8 cellular contexts compared by ENCODE assay signal in the genomic region with DNA sequence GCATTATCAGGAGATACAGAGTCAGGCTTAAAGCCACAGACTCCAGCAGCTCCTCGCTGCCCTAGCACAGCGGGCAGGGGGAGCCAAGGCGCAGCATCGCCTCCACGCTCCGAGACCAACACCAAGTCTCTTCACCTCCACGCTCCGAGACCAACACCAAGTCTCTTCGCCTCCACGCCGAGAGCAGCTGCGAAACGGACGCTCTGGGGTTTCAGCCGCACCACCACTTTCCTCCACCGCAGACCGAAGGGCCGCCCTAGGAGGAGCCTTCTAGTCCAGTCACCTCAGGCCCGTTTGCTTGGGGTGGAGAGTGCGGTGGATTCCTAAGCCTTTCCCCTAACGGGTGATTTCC. TPM values are rescaled to one million over a fixed set of nuclear protein-coding genes. Genes with fewer than 3 reads are reported as not detected.
DNase-seq lines count a peak whose midpoint lies in the region; ATAC-seq, FAIRE-seq and TF ChIP-seq lines count a peak whose summit lies in the region.

No MANE protein-coding gene starts in this region.

- H3K36me3 ChIP-seq in ACC112 (ENCODE audit: insufficient read depth, low read length) (no peaks in the 10 kb centered on the region), upper lobe of left lung (no peaks in the 10 kb centered on the region)

- FAIRE-seq in GM12891 (lab: Jason Lieb, UNC): peak; percentile 78

- WGBS in upper lobe of left lung, 2 donors: 1% methylated on average over 20 to 21 of the region's 21 CpGs

- TF ChIP-seq EP300 in upper lobe of left lung (IDR thresholded peaks at IDR 0.05): no peak

- ATAC-seq in HG02852 (IDR thresholded peaks at IDR 0.05; ENCODE audit: unreplicated experiment) (peak; percentile 45), upper lobe of left lung (ENCODE audit: low FRiP score in 2 of 2) (peak; percentile 77 to 88)

- peak; percentile 33 for TF ChIP-seq CTCF in foreskin fibroblast (IDR thresholded peaks at IDR 0.05; ENCODE audit: low read depth, low read length)
- TF ChIP-seq CTCF in nephron (IDR thresholded peaks at IDR 0.05; ENCODE audit: unreplicated experiment in 3 of 3): no peak
- peak in 2 of 6 experiments; percentile 6 to 40 for TF ChIP-seq CTCF in upper lobe of left lung (IDR thresholded peaks at IDR 0.05)

- peak overlapping the region; percentile 93 for H3K4me3 ChIP-seq in ACC112 (ENCODE audit: low read depth, low read length)
- peak overlapping the region; percentile 62 to 73 for H3K4me3 ChIP-seq in foreskin fibroblast (ENCODE audit: low read depth in 1 of 2, low read length in 2 of 2)
- H3K4me3 ChIP-seq in upper lobe of left lung: peak overlapping the region; percentile 74 to 89 (median 86)

- H3K4me1 ChIP-seq in ACC112 (ENCODE audit: control insufficient read depth, insufficient read depth, low read length, unreplicated experiment): peaks cover 15% of the 10 kb centered on the region
- peaks cover 8 to 19% (median 12%) of the 10 kb centered on the region in 4 donors for H3K4me1 ChIP-seq in upper lobe of left lung

- peak overlapping the region; percentile 93 to 98 (median 95) for H3K27ac Mint-ChIP-seq in nephron

- H3K4me3 Mint-ChIP-seq in nephron: peak overlapping the region; percentile 93 to 96 (median 95)

- H3K4me1 Mint-ChIP-seq in nephron: peaks cover 33% of the 10 kb centered on the region

- peaks cover 36% of the 10 kb centered on the region for H3K79me2 ChIP-seq in ACC112 (ENCODE audit: control insufficient read depth, insufficient read depth, low read length, unreplicated experiment)

- no peaks in the 10 kb centered on the region for H3K9me3 ChIP-seq in upper lobe of left lung

- H3K27ac ChIP-seq in ACC112 (ENCODE audit: low read depth, low read length) (peak overlapping the region; percentile 30; the same call in 1 of the 2 replicates), upper lobe of left lung (peak overlapping the region; percentile 84 to 95 (median 92))

- peak; percentile 7 for DNase-seq in GM12891 (ENCODE audit: insufficient read length, low spot score)
- DNase-seq in NCI-H526 treated with DMSO at 0.1 percent for 48 hours (lab: John Stamatoyannopoulos, UW): peak; percentile 58
- DNase-seq in activated gamma-delta T cell treated with Interleukin-2 at 50 U/mL for 16 hours: peak; percentile 5
- DNase-seq in foreskin fibroblast: peak; percentile 47 to 79
- peak; percentile 60 to 81 for DNase-seq in upper lobe of left lung

- H3K9me3 Mint-ChIP-seq in nephron: no peaks in the 10 kb centered on the region

- no peaks in the 10 kb centered on the region for H3K36me3 Mint-ChIP-seq in nephron (ENCODE audit: low read depth)

- H2AFZ ChIP-seq in ACC112 (ENCODE audit: low read length, unreplicated experiment): peak overlapping the region; percentile 96

- H3K27me3 Mint-ChIP-seq in nephron (ENCODE audit: low read depth): no peaks in the 10 kb centered on the region

- TF ChIP-seq POLR2A in GM12891 (IDR thresholded peaks at IDR 0.05; ENCODE audit: low read depth, low read length) (no peak), upper lobe of left lung (IDR thresholded peaks at IDR 0.05) (no peak)

- H3K27me3 ChIP-seq in ACC112 (ENCODE audit: insufficient read depth, low read length) (no peaks in the 10 kb centered on the region), upper lobe of left lung (no peaks in the 10 kb centered on the region)

TF ChIP-seq in GM12891, 5 proteins besides CTCF, POLR2A, EP300 and RAD21:
- TF ChIP-seq PAX5 (IDR thresholded peaks at IDR 0.05; ENCODE audit: insufficient read depth, low read length, severe bottlenecking) (no peak), POLR2AphosphoS5 (IDR thresholded peaks at IDR 0.05; ENCODE audit: low read depth, low read length) (0 out of 2 replicates have a peak, but pooled peaks have one; percentile 58)

RNA-seq across cellular contexts. Expression of gene DMXL2, which starts 0.7 kb away (rescaled TPM):
- 16.7 TPM for polyA plus RNA-seq in GM12891 (2012; ENCODE audit: low read depth, missing spikeins)
- 100 to 1,000 TPM in 1 of 6 donors, 10 to 100 TPM in 5; 39.8 to 140 (median 58.1) TPM for total RNA-seq in upper lobe of left lung

RNA-seq across cellular contexts. Expression of gene SCG3, which starts 59.4 kb away (rescaled TPM):
- polyA plus RNA-seq in GM12891 (2012; ENCODE audit: low read depth, missing spikeins): not detected
- total RNA-seq in upper lobe of left lung: under 1 TPM in 4 of 6 donors, not detected in 2; 0.14 to 0.40 (median 0.27) TPM

Comparison
In these comparisons a context has a peak if more than half of its experiments do, and no peak if none do; other contexts are left out.
1. Peak in every context shown above with its lines: DNase-seq, ATAC-seq, H3K4me3 ChIP-seq and H3K27ac ChIP-seq.
2. DNase-seq: peak in every context shown above with its lines; median percentile 70 in upper lobe of left lung; 63 in foreskin fibroblast; 58 in NCI-H526 treated with DMSO at 0.1 percent for 48 hours; 7 in GM12891; 5 in activated gamma-delta T cell treated with Interleukin-2 at 50 U/mL for 16 hours.